17 cellular contexts compared by ENCODE assay signal in the genomic region with DNA sequence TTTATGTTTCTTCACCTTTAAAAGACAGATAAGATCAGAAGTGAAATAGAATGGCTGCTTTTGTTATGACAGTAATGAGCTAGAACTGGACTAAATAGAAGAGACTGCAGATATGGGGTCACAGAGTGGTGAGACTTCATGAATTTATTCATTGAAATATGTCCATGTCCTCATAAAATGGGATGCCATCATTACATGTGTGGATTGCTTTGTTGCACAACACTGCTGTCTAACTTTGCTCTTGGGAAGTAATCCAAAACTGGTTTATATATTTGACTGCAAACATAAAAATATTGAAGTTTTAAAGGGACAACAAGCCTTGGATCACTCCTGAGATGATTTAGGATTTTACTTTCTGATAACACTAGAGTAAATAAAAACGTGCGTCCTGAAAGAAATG.
DNase-seq lines count a peak whose midpoint lies in the region; ATAC-seq and TF ChIP-seq lines count a peak whose summit lies in the region.
"Had no signal": no experiment of that assay in that cellular context is flagged by ENCODE, and none has a peak within 500 bp of the region (broad histone marks: within the 10 kb centered on the region; RNA-seq: fewer than 3 reads in every experiment).

No MANE protein-coding gene starts in this region.

- CTCF ChIA-PET in activated naive CD4-positive, alpha-beta T cell treated with anti-CD3 and anti-CD28 coated beads, Interleukin-2, amount 10 ng/mL, durations not matched to agents 7 days and 5 days (lab: Charles Lee), result no interaction called here

- no peak overlapping the region for H3K4me3 Mint-ChIP-seq in activated naive CD4-positive, alpha-beta T cell treated with anti-CD3 and anti-CD28 coated beads, Interleukin-2, amount 10 ng/mL, durations not matched to agents 7 days and 5 days
- H3K4me3 Mint-ChIP-seq: GM23338 had no signal

- no peak overlapping the region for H3K27ac Mint-ChIP-seq in activated naive CD4-positive, alpha-beta T cell treated with anti-CD3 and anti-CD28 coated beads, Interleukin-2, amount 10 ng/mL, durations not matched to agents 7 days and 5 days

- H3K4me3 ChIP-seq in AG10803 (ENCODE audit: low read length) (no peak overlapping the region), fibroblast of the aortic adventitia (ENCODE audit: low read depth, low read length) (no peak overlapping the region)
- H3K4me3 ChIP-seq: BLaER1 treated with 17β-estradiol and CSF1 and Interleukin-3, amounts not matched to agents 10 nM and 100 nM; GM12878; GM23338; Peyer's patch had no signal

- DNase-seq in AG10803 (ENCODE audit: low read depth) (peak; percentile 58), GM04504 (ENCODE audit: low read depth) (peak; percentile 48), amniotic epithelial cell (ENCODE audit: low read depth) (peak; percentile 62), fibroblast of the aortic adventitia (ENCODE audit: low read depth) (peak; percentile 37), H4 (ENCODE audit: low spot score) (no peak), NCI-H524 treated with DMSO at 0.1 percent for 48 hours (lab: John Stamatoyannopoulos, UW) (no peak)
- DNase-seq in activated naive CD4-positive, alpha-beta T cell treated with anti-CD3 and anti-CD28 coated beads, Interleukin-2, amount 10 ng/mL, durations not matched to agents 7 days and 5 days, result no peak
- DNase-seq: KG1, NCI-H187 treated with DMSO at 0.1 percent for 48 hours, NCI-H446 treated with DMSO at 0.1 percent for 48 hours, NCI-H774, Peyer's patch, Right ventricle myocardium superior had no signal

- no peaks in the 10 kb centered on the region for H3K9me3 Mint-ChIP-seq in activated naive CD4-positive, alpha-beta T cell treated with anti-CD3 and anti-CD28 coated beads, Interleukin-2, amount 10 ng/mL, durations not matched to agents 7 days and 5 days
- H3K9me3 Mint-ChIP-seq: GM23338 had no signal

- TF ChIP-seq CTCF in AG10803 (conservative IDR thresholded peaks at IDR 0.05; ENCODE audit: low read length) (no peak), fibroblast of the aortic adventitia (IDR thresholded peaks at IDR 0.05; ENCODE audit: insufficient read depth, low read length) (no peak)

- no peaks in the 10 kb centered on the region for H3K27me3 Mint-ChIP-seq in activated naive CD4-positive, alpha-beta T cell treated with anti-CD3 and anti-CD28 coated beads, Interleukin-2, amount 10 ng/mL, durations not matched to agents 7 days and 5 days

- ATAC-seq in GM19023 (IDR thresholded peaks at IDR 0.05; ENCODE audit: unreplicated experiment), result no peak
- ATAC-seq: GM12878, GM23338 had no signal

- H3K4me1 Mint-ChIP-seq in activated naive CD4-positive, alpha-beta T cell treated with anti-CD3 and anti-CD28 coated beads, Interleukin-2, amount 10 ng/mL, durations not matched to agents 7 days and 5 days, result no peaks in the 10 kb centered on the region

- no peaks in the 10 kb centered on the region for H3K36me3 Mint-ChIP-seq in activated naive CD4-positive, alpha-beta T cell treated with anti-CD3 and anti-CD28 coated beads, Interleukin-2, amount 10 ng/mL, durations not matched to agents 7 days and 5 days

Comparison
In these comparisons a context has a peak if more than half of its experiments do, and no peak if none do; other contexts are left out.
1. DNase-seq: peak in AG10803 (single experiment), GM04504 (single experiment), amniotic epithelial cell (single experiment) and fibroblast of the aortic adventitia (single experiment); none in activated naive CD4-positive, alpha-beta T cell treated with anti-CD3 and anti-CD28 coated beads, Interleukin-2, amount 10 ng/mL, durations not matched to agents 7 days and 5 days (single experiment), H4 (single experiment) and NCI-H524 treated with DMSO at 0.1 percent for 48 hours (single experiment).